8 cellular contexts compared by ENCODE assay signal in genomic region chr22:37021710-37022482, GRCh38. TPM values are rescaled to one million over a fixed set of nuclear protein-coding genes. Genes with fewer than 3 reads are reported as not detected.
A peak's percentile ranks its signal among the peaks of the same experiment; 100 is the strongest.
DNase-seq lines count a peak whose midpoint lies in the region; ATAC-seq and TF ChIP-seq lines count a peak whose summit lies in the region.

No MANE protein-coding gene starts in this region.

- H3K9me3 ChIP-seq in DND-41 (ENCODE audit: insufficient read depth, low read length, severe bottlenecking) = no peaks in the 10 kb centered on the region
- no peaks in the 10 kb centered on the region for H3K9me3 ChIP-seq in fibroblast of lung (ENCODE audit: control insufficient read depth, insufficient read depth, low read depth, low read length)
- H3K9me3 ChIP-seq in trophoblast cell (ENCODE audit: insufficient read depth, low read depth, low read length) = no peaks in the 10 kb centered on the region

- no peak overlapping the region for H3K9ac ChIP-seq in DND-41 (ENCODE audit: low read depth, low read length)
- H3K9ac ChIP-seq in fibroblast of lung (ENCODE audit: insufficient read depth, low read length) = no peak overlapping the region
- H3K9ac ChIP-seq in trophoblast cell (ENCODE audit: low read length) = no peak overlapping the region

- no peak overlapping the region for H2AFZ ChIP-seq in DND-41 (ENCODE audit: low read depth, low read length)
- H2AFZ ChIP-seq in fibroblast of lung (ENCODE audit: low read length) = no peak overlapping the region
- no peak overlapping the region for H2AFZ ChIP-seq in trophoblast cell (ENCODE audit: insufficient read depth, low read length, poor library complexity)

- H3K4me1 ChIP-seq in DND-41 (ENCODE audit: insufficient read depth, low read length) (no peaks in the 10 kb centered on the region), fibroblast of lung (ENCODE audit: control insufficient read depth, extremely low read depth, insufficient read depth, low read length) (peaks cover 4% of the 10 kb centered on the region), trophoblast cell (ENCODE audit: control insufficient read depth in 1 of 2, insufficient read depth in 2 of 2, low read length in 2 of 2) (peaks cover 10 to 15% of the 10 kb centered on the region in 2 experiments)

- no peak overlapping the region for H3K14ac ChIP-seq in trophoblast cell (ENCODE audit: low read length)

- TF ChIP-seq CTCF in DND-41 (IDR thresholded peaks at IDR 0.05; ENCODE audit: borderline replicate concordance, extremely low read depth, low read length, poor library complexity, severe bottlenecking) (peak; percentile 77), fibroblast of lung (conservative IDR thresholded peaks at IDR 0.05 in 1 of 2, IDR thresholded peaks at IDR 0.05 in 1 of 2; ENCODE audit: low read depth in 1 of 2, low read length in 2 of 2) (peak; percentile 62 to 75)

- H3K4me3 ChIP-seq in DND-41 (ENCODE audit: low read depth in 1 of 2, low read length in 2 of 2) = no peak overlapping the region
- H3K4me3 ChIP-seq in fibroblast of lung (replicated peaks in 1 of 4; ENCODE audit: control extremely low read depth in 1 of 4, insufficient read depth in 1 of 4, low read depth in 3 of 4, low read length in 4 of 4) = no peak overlapping the region
- no peak overlapping the region for H3K4me3 ChIP-seq in trophoblast cell (ENCODE audit: low read depth, low read length)

- H2AK5ac ChIP-seq in trophoblast cell (ENCODE audit: low read length) = no peak overlapping the region

- no CpG with 5 or more reads among the region's 13 CpGs for WGBS in trophoblast cell (ENCODE audit: extremely low coverage, insufficient coverage, insufficient read length)

- peak; percentile 26 for DNase-seq in DND-41
- peak; percentile 77 for DNase-seq in NAMALWA (ENCODE audit: low spot score)
- DNase-seq in activated T-cell treated with anti-CD3 and anti-CD28 coated beads for 4 hours = peak; percentile 29
- peak; percentile 25 to 43 for DNase-seq in fibroblast of lung (ENCODE audit: low read depth in 2 of 2)
- DNase-seq in trophoblast cell = peak in 1 of 2 donors; percentile 35
- DNase-seq in amniotic stem cell (lab: John Stamatoyannopoulos, UW) = no peak

- H3K27me3 ChIP-seq in DND-41 (ENCODE audit: insufficient read depth, low read length, poor library complexity) (peaks cover 15% of the 10 kb centered on the region), fibroblast of lung (ENCODE audit: control insufficient read depth, insufficient read depth, low read length) (no peaks in the 10 kb centered on the region), trophoblast cell (ENCODE audit: insufficient read depth, low read length) (no peaks in the 10 kb centered on the region)

- no peak overlapping the region for H3K4ac ChIP-seq in trophoblast cell (ENCODE audit: low read depth, low read length)

- peaks cover 7% of the 10 kb centered on the region for H3K79me1 ChIP-seq in trophoblast cell (ENCODE audit: low read length)

- H4K91ac ChIP-seq in trophoblast cell (ENCODE audit: low read depth, low read length) = no peak overlapping the region

- H4K8ac ChIP-seq in trophoblast cell (ENCODE audit: low read depth, low read length) = no peak overlapping the region

- no peak overlapping the region for H2BK120ac ChIP-seq in trophoblast cell (ENCODE audit: insufficient read depth, low read length, poor library complexity)

- H3K4me2 ChIP-seq in DND-41 (ENCODE audit: insufficient read depth, low read length) = no peak overlapping the region
- H3K4me2 ChIP-seq in fibroblast of lung (ENCODE audit: extremely low read depth, insufficient read depth, low read length) = no peak overlapping the region
- H3K4me2 ChIP-seq in trophoblast cell (ENCODE audit: low read length) = no peak overlapping the region

- no peak overlapping the region for H3K23ac ChIP-seq in trophoblast cell (ENCODE audit: low read length)

- ATAC-seq in DND-41 (ENCODE audit: insufficient read depth, low read depth) = 0 out of 3 replicates have a peak, but pooled peaks have one; percentile 64
- ATAC-seq in GM19467 (IDR thresholded peaks at IDR 0.05; ENCODE audit: unreplicated experiment) = no peak
- no peak for ATAC-seq in GM18909 (IDR thresholded peaks at IDR 0.05; ENCODE audit: poor library complexity, unreplicated experiment)

- no peak overlapping the region for H2BK5ac ChIP-seq in trophoblast cell (ENCODE audit: low read depth, low read length, poor library complexity)

- no peaks in the 10 kb centered on the region; the same call in 1 of the 2 replicates for H4K20me1 ChIP-seq in DND-41 (ENCODE audit: insufficient read depth, low read length)
- no peaks in the 10 kb centered on the region for H4K20me1 ChIP-seq in fibroblast of lung (ENCODE audit: control insufficient read depth, extremely low read depth, insufficient read depth, low read length)

- no peak overlapping the region for H2BK12ac ChIP-seq in trophoblast cell (ENCODE audit: low read length)

- H3K79me2 ChIP-seq in DND-41 (ENCODE audit: insufficient read depth, low read length) = no peaks in the 10 kb centered on the region
- H3K79me2 ChIP-seq in fibroblast of lung (ENCODE audit: control insufficient read depth, insufficient read depth, low read length) = peaks cover 5% of the 10 kb centered on the region
- H3K79me2 ChIP-seq in trophoblast cell (ENCODE audit: control insufficient read depth, insufficient read depth, low read length, poor library complexity) = peaks cover 7% of the 10 kb centered on the region

- H3K27ac ChIP-seq in DND-41 (ENCODE audit: low read length) = no peak overlapping the region
- no peak overlapping the region for H3K27ac ChIP-seq in fibroblast of lung (ENCODE audit: insufficient read depth, low read length)
- H3K27ac ChIP-seq in trophoblast cell (ENCODE audit: low read depth, low read length) = no peak overlapping the region

- H3K36me3 ChIP-seq in DND-41 (ENCODE audit: insufficient read depth, low read length) (no peaks in the 10 kb centered on the region), fibroblast of lung (ENCODE audit: control insufficient read depth, insufficient read depth, low read length) (peaks cover 2% of the 10 kb centered on the region), trophoblast cell (ENCODE audit: control insufficient read depth in 1 of 2, insufficient read depth in 2 of 2, low read length in 2 of 2) (peaks cover 22 to 38% of the 10 kb centered on the region in 2 experiments)

- no peak overlapping the region for H4K12ac ChIP-seq in trophoblast cell (ENCODE audit: low read depth, low read length)

- H3K18ac ChIP-seq in trophoblast cell (ENCODE audit: low read length) = peak overlapping the region; percentile 4

RNA-seq across cellular contexts. Expression of gene MPST, which starts 2.4 kb away (rescaled TPM):
- 51.5 and 76.8 TPM in 2 replicates for total RNA-seq in fibroblast of lung
- 13.5 and 14.8 TPM in 2 replicates for polyA plus RNA-seq in fibroblast of lung
- 30.6 and 37.6 TPM in 2 replicates for polyA plus RNA-seq in fibroblast of lung (2012)
- 11.8 and 20.9 TPM in 2 replicates for polyA minus RNA-seq in fibroblast of lung (ENCODE audit: low replicate concordance)
- polyA plus RNA-seq in trophoblast cell (2013) = 58.3 and 60.4 TPM in 2 replicates

RNA-seq across cellular contexts. Expression of gene TST, which starts 2.6 kb away (rescaled TPM):
- 21.6 and 25.4 TPM in 2 replicates for total RNA-seq in fibroblast of lung
- polyA plus RNA-seq in fibroblast of lung = 11.7 and 12.7 TPM in 2 replicates
- polyA plus RNA-seq in fibroblast of lung (2012) = 24.5 and 25.9 TPM in 2 replicates
- 15.2 and 17.2 TPM in 2 replicates for polyA minus RNA-seq in fibroblast of lung (ENCODE audit: low replicate concordance)
- 18.5 and 19.5 TPM in 2 replicates for polyA plus RNA-seq in trophoblast cell (2013)

RNA-seq across cellular contexts. Expression of gene KCTD17, which starts 29.6 kb away (rescaled TPM):
- total RNA-seq in fibroblast of lung = 19.3 and 19.5 TPM in 2 replicates
- 10.6 and 19.2 TPM in 2 replicates for polyA plus RNA-seq in fibroblast of lung
- 21.7 and 36.7 TPM in 2 replicates for polyA plus RNA-seq in fibroblast of lung (2012)
- polyA minus RNA-seq in fibroblast of lung (ENCODE audit: low replicate concordance) = 34.2 and 80.6 TPM in 2 replicates
- polyA plus RNA-seq in trophoblast cell (2013) = 6.8 and 7.2 TPM in 2 replicates
